Comparison of ENCODE assay signal across 22 cellular contexts in the genomic region with DNA sequence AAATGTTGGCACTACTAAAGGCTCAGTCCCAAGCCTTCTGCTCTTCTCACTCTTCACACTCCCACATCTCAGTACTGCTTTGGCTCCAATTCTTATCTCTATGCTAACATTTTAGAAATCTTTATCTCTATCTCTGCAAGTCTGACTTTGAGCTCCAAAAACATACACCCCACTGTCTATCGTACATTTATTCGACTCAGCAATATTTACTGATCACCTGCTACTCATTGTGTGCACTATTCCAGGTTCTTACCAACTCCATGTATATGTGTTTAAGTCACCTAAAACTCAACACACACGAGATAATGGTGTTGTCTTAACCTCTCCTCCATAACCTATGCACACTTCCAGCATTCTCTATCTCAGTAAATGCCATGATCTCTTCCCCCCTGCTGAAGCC.
A peak's percentile ranks its signal among the peaks of the same experiment; 100 is the strongest.
DNase-seq lines count a peak whose midpoint lies in the region; ATAC-seq, FAIRE-seq and TF ChIP-seq lines count a peak whose summit lies in the region.
"Had no signal": no experiment of that assay in that cellular context is flagged by ENCODE, and none has a peak within 500 bp of the region (broad histone marks: within the 10 kb centered on the region; RNA-seq: fewer than 3 reads in every experiment).

No MANE protein-coding gene starts in this region.

- 6% methylated on average over 3 of the region's 3 CpGs for WGBS in A549 (ENCODE audit: missing lambda C conversion rate)
- 7% methylated on average over 3 of the region's 3 CpGs; no CpG with 5 or more reads in 1 of the 2 experiments for WGBS in IMR-90 (ENCODE audit: extremely low coverage in 2 of 2, insufficient read length in 1 of 2), 2 experiments

- H3K9me3 ChIP-seq in A549 (no peaks in the 10 kb centered on the region), IMR-90 (ENCODE audit: control insufficient read depth, insufficient read depth, low read length) (no peaks in the 10 kb centered on the region; the same call in 1 of the 2 replicates)
- H3K9me3 ChIP-seq: Caco-2 had no signal

- H3K18ac ChIP-seq in IMR-90 (ENCODE audit: low read depth, low read length): no peak overlapping the region

- H3K4me1 ChIP-seq in A549 (no peaks in the 10 kb centered on the region), IMR-90 (ENCODE audit: control insufficient read depth, insufficient read depth, low read length) (no peaks in the 10 kb centered on the region)
- H3K4me1 ChIP-seq: BLaER1 treated with 17β-estradiol and CSF1 and Interleukin-3, amounts not matched to agents 10 nM and 100 nM; Caco-2 had no signal

- H3K56ac ChIP-seq in IMR-90 (ENCODE audit: extremely low read depth, insufficient read depth, low read length): no peak overlapping the region

- no peak for TF ChIP-seq EP300 in A549 (IDR thresholded peaks at IDR 0.05)

- H2BK5ac ChIP-seq in IMR-90 (ENCODE audit: low read depth, low read length, poor library complexity, severe bottlenecking): no peak overlapping the region

- no peak overlapping the region for H3K4ac ChIP-seq in IMR-90 (ENCODE audit: low read depth, low read length)

- no TSS peak for BruUV-seq in IMR-90 (replicated peaks; lab: Mats Ljungman, UMichigan)

- H4K91ac ChIP-seq in IMR-90 (ENCODE audit: insufficient read depth, low read depth, low read length): no peak overlapping the region

- H3K4me2 ChIP-seq in A549 (no peak overlapping the region), IMR-90 (ENCODE audit: low read depth, low read length) (no peak overlapping the region)
- H3K4me2 ChIP-seq: BLaER1 treated with 17β-estradiol and CSF1 and Interleukin-3, amounts not matched to agents 10 nM and 100 nM had no signal

- in situ Hi-C loops in IMR-90 (cut with MboI; ENCODE audit: low sequenced_read_pairs): no loop called here

- no peak overlapping the region for H2BK120ac ChIP-seq in IMR-90 (ENCODE audit: low read depth, low read length)

- H2BK20ac ChIP-seq in IMR-90 (ENCODE audit: low read depth, low read length): no peak overlapping the region

- POLR2A ChIA-PET in A549 (lab: Yijun Ruan, JAX): no interaction called here
- POLR2A ChIA-PET in IMR-90 (lab: Charles Lee; ENCODE audit: unreplicated experiment): no interaction called here

- no peak overlapping the region for H2BK15ac ChIP-seq in IMR-90 (ENCODE audit: low read depth, low read length)

- TF ChIP-seq POLR2A in A549 (IDR thresholded peaks at IDR 0.05; ENCODE audit: low read length) (no peak), IMR-90 (IDR thresholded peaks at IDR 0.05; ENCODE audit: low read depth, low read length) (no peak)

- H3K27ac ChIP-seq in A549 (no peak overlapping the region), IMR-90 (ENCODE audit: insufficient read depth, low read length) (no peak overlapping the region)
- H3K27ac ChIP-seq: BLaER1 treated with 17β-estradiol and CSF1 and Interleukin-3, amounts not matched to agents 10 nM and 100 nM; C4-2B had no signal

- TF ChIP-seq CTCF in A549 (IDR thresholded peaks at IDR 0.05): no peak
- no peak for TF ChIP-seq CTCF in IMR-90 (conservative IDR thresholded peaks at IDR 0.05; ENCODE audit: low read depth, low read length)

- no peaks in the 10 kb centered on the region for H3K9me1 ChIP-seq in IMR-90 (ENCODE audit: insufficient read depth, low read length)

- dilution Hi-C loops in IMR-90 (cut with HindIII; ENCODE audit: low sequenced_read_pairs, unreplicated experiment): no loop called here

- intact Hi-C loops in IMR-90 (cut with micrococcal nuclease): no loop called here

- TF ChIP-seq RAD21 in A549 (conservative IDR thresholded peaks at IDR 0.05 in 1 of 2, IDR thresholded peaks at IDR 0.05 in 1 of 2) (no peak), IMR-90 (IDR thresholded peaks at IDR 0.05; ENCODE audit: low read length) (no peak)

- H2AK9ac ChIP-seq in IMR-90 (replicated peaks; ENCODE audit: low read depth, low read length, poor library complexity): no peak overlapping the region

- no peak overlapping the region for H2AK5ac ChIP-seq in IMR-90 (ENCODE audit: low read depth, low read length)

- no peaks in the 10 kb centered on the region for H4K20me1 ChIP-seq in IMR-90 (ENCODE audit: insufficient read depth, low read length)
- H4K20me1 ChIP-seq: BLaER1 treated with 17β-estradiol and CSF1 and Interleukin-3, amounts not matched to agents 10 nM and 100 nM had no signal

- CTCF ChIA-PET in A549 (lab: Yijun Ruan, JAX) (no interaction called here), IMR-90 (lab: Yijun Ruan, JAX) (no interaction called here)

- no peak overlapping the region for H4K5ac ChIP-seq in IMR-90 (ENCODE audit: low read depth, low read length)

- H3K9ac ChIP-seq in IMR-90 (ENCODE audit: low read depth, low read length): no peak overlapping the region
- H3K9ac ChIP-seq: BLaER1 treated with 17β-estradiol and CSF1 and Interleukin-3, amounts not matched to agents 10 nM and 100 nM had no signal

- H3K14ac ChIP-seq in IMR-90 (replicated peaks; ENCODE audit: low read depth, low read length): no peak overlapping the region

- FAIRE-seq in A549 (lab: Jason Lieb, UNC): no peak
- FAIRE-seq: A204.1, D721Med, G401.6, GM12891, GM19239 had no signal

- no peaks in the 10 kb centered on the region for H3K36me3 ChIP-seq in IMR-90 (ENCODE audit: control insufficient read depth, insufficient read depth, low read length)
- H3K36me3 ChIP-seq: BLaER1 treated with 17β-estradiol and CSF1 and Interleukin-3, amounts not matched to agents 10 nM and 100 nM had no signal

- no peak overlapping the region for H3K4me3 ChIP-seq in A549
- no peak overlapping the region for H3K4me3 ChIP-seq in IMR-90 (ENCODE audit: insufficient read depth, low read depth, low read length)
- H3K4me3 ChIP-seq: BLaER1 treated with 17β-estradiol and CSF1 and Interleukin-3, amounts not matched to agents 10 nM and 100 nM had no signal

- H3K79me1 ChIP-seq in IMR-90 (ENCODE audit: low read depth in 1 of 2, low read length in 2 of 2): no peaks in the 10 kb centered on the region

- H3K23ac ChIP-seq in IMR-90 (ENCODE audit: low read depth, low read length): no peak overlapping the region

- no peak overlapping the region for H4K8ac ChIP-seq in IMR-90 (ENCODE audit: low read depth in 2 of 2, low read length in 2 of 2)

- ATAC-seq in A549 (no peak), IMR-90 (ENCODE audit: low read depth) (no peak)
- ATAC-seq: CD8-positive, alpha-beta T cell had no signal

- DNase-seq in A549 (ENCODE audit: low read depth in 1 of 2, low spot score in 1 of 2) (no peak), IMR-90 (no peak), inferior parietal cortex (ENCODE audit: extremely low spot score) (peak; percentile 20), superior temporal gyrus (ENCODE audit: extremely low spot score) (peak; percentile 48), NCI-H2196 (lab: John Stamatoyannopoulos, UW; ENCODE audit: unreplicated experiment) (no peak), GDM1 (lab: John Stamatoyannopoulos, UW) (no peak), NCI-H510A treated with DMSO at 0.1 percent for 48 hours (lab: John Stamatoyannopoulos, UW) (no peak), NCI-H510A (lab: John Stamatoyannopoulos, UW) (no peak)
- DNase-seq: 8988T; AML-193; Caco-2; Calu3; CD4-positive, alpha-beta T cell; CD8-positive, alpha-beta T cell; DMS79 treated with DMSO at 0.1 percent for 48 hours had no signal

- no peaks in the 10 kb centered on the region for H3K27me3 ChIP-seq in IMR-90 (ENCODE audit: control insufficient read depth, insufficient read depth, low read length)
- H3K27me3 ChIP-seq: BLaER1 treated with 17β-estradiol and CSF1 and Interleukin-3, amounts not matched to agents 10 nM and 100 nM had no signal

- no peak overlapping the region for H2AFZ ChIP-seq in IMR-90 (replicated peaks; ENCODE audit: low read length, poor library complexity)

TF ChIP-seq in A549, 52 proteins besides CTCF, POLR2A, EP300 and RAD21:
- no peak for TF ChIP-seq FOSL2 (IDR thresholded peaks at IDR 0.05)
- TF ChIP-seq FOSL2 (CRISPR knock-in tag; IDR thresholded peaks at IDR 0.05): no peak
- TF ChIP-seq MAFK (IDR thresholded peaks at IDR 0.05; ENCODE audit: partially characterized antibody): peak; percentile 29

TF ChIP-seq in IMR-90, 13 proteins besides CTCF, POLR2A, EP300 and RAD21:
- TF ChIP-seq, protein P1, sequence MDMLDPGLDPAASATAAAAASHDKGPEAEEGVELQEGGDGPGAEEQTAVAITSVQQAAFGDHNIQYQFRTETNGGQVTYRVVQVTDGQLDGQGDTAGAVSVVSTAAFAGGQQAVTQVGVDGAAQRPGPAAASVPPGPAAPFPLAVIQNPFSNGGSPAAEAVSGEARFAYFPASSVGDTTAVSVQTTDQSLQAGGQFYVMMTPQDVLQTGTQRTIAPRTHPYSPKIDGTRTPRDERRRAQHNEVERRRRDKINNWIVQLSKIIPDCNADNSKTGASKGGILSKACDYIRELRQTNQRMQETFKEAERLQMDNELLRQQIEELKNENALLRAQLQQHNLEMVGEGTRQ (IDR thresholded peaks at IDR 0.05; ENCODE audit: low read depth, low read length): no peak
- TF ChIP-seq CEBPB (IDR thresholded peaks at IDR 0.05; ENCODE audit: low read depth, low read length): no peak
- TF ChIP-seq FOS (IDR thresholded peaks at IDR 0.05; ENCODE audit: low read depth, low read length): no peak
- TF ChIP-seq BHLHE40 (IDR thresholded peaks at IDR 0.05; ENCODE audit: low read depth, low read length): no peak
- TF ChIP-seq MAFK (IDR thresholded peaks at IDR 0.05; ENCODE audit: low read depth, low read length): peak; percentile 5; the same call in 1 of the 2 replicates

Comparison
In these comparisons a context has a peak if more than half of its experiments do, and no peak if none do; other contexts are left out.
1. DNase-seq: peak in inferior parietal cortex (single experiment) and superior temporal gyrus (single experiment); none in A549 (0 of 2), IMR-90 (single experiment), NCI-H2196 (single experiment), GDM1 (single experiment), NCI-H510A treated with DMSO at 0.1 percent for 48 hours (single experiment) and NCI-H510A (single experiment).